In genomic region chr7:6273380-6273837, GRCh38 we compare ENCODE assay signal across 9 cellular contexts. TPM values are rescaled to one million over a fixed set of nuclear protein-coding genes. Genes with fewer than 3 reads are reported as not detected.
DNase-seq lines count a peak whose midpoint lies in the region; ATAC-seq and TF ChIP-seq lines count a peak whose summit lies in the region.
"Had no signal": no experiment of that assay in that cellular context is flagged by ENCODE, and none has a peak within 500 bp of the region (broad histone marks: within the 10 kb centered on the region; RNA-seq: fewer than 3 reads in every experiment).

No MANE protein-coding gene starts in this region.

- H3K27ac ChIP-seq in testis: no peak overlapping the region

- intact Hi-C loops in testis (cut with DNase I; ENCODE audit: low total_unique reads): no loop called here

- peaks cover 31% of the 10 kb centered on the region for H3K4me1 ChIP-seq in testis

- H3K36me3 Mint-ChIP-seq in activated T-cell treated with anti-CD3 and anti-CD28 coated beads, Interleukin-2, amount 50 U/mL, for 4 hours (ENCODE audit: insufficient read depth): no peaks in the 10 kb centered on the region
- peaks cover 3% of the 10 kb centered on the region for H3K36me3 Mint-ChIP-seq in central memory CD8-positive, alpha-beta T cell (ENCODE audit: insufficient read depth)

- no peaks in the 10 kb centered on the region for H3K9me3 Mint-ChIP-seq in activated T-cell treated with anti-CD3 and anti-CD28 coated beads, Interleukin-2, amount 50 U/mL, for 4 hours
- no peaks in the 10 kb centered on the region for H3K9me3 Mint-ChIP-seq in central memory CD8-positive, alpha-beta T cell

- no peaks in the 10 kb centered on the region for H3K9me3 ChIP-seq in testis

- H3K27me3 ChIP-seq in testis: no peaks in the 10 kb centered on the region

- H3K27ac Mint-ChIP-seq in central memory CD8-positive, alpha-beta T cell (ENCODE audit: low read depth): no peak overlapping the region

- no peak for TF ChIP-seq CTCF in testis (IDR thresholded peaks at IDR 0.05)

- TF ChIP-seq POLR2A in testis (IDR thresholded peaks at IDR 0.05): no peak

- H3K4me3 ChIP-seq in testis: no peak overlapping the region

- peak overlapping the region; percentile 47 for H3K4me3 Mint-ChIP-seq in activated T-cell treated with anti-CD3 and anti-CD28 coated beads, Interleukin-2, amount 50 U/mL, for 4 hours
- H3K4me3 Mint-ChIP-seq in central memory CD8-positive, alpha-beta T cell: peak overlapping the region; percentile 95

- no peak for ATAC-seq in activated T-cell treated with anti-CD3 and anti-CD28 coated beads, Interleukin-2, amount 50 U/mL, for 4 hours
- ATAC-seq in central memory CD8-positive, alpha-beta T cell (replicated peaks; ENCODE audit: extremely low read depth, poor library complexity, severe bottlenecking): no peak
- ATAC-seq in GM21390 (IDR thresholded peaks at IDR 0.05; ENCODE audit: unreplicated experiment): no peak
- ATAC-seq in GM21717 (IDR thresholded peaks at IDR 0.05; ENCODE audit: unreplicated experiment): no peak

- H3K4me1 Mint-ChIP-seq in activated T-cell treated with anti-CD3 and anti-CD28 coated beads, Interleukin-2, amount 50 U/mL, for 4 hours (ENCODE audit: low read depth): peaks cover 25% of the 10 kb centered on the region
- H3K4me1 Mint-ChIP-seq in central memory CD8-positive, alpha-beta T cell: peaks cover 22% of the 10 kb centered on the region

- WGBS in testis, 2 donors: 52 to 54% methylated on average over 6 of the region's 6 CpGs

- DNase-seq in activated T-cell treated with anti-CD3 and anti-CD28 coated beads, Interleukin-2, amount 50 U/mL, for 4 hours: no peak
- DNase-seq in activated T-cell treated with anti-CD3 and anti-CD28 coated beads, Interleukin-2, amount 50 U/mL, for 1 hour: no peak
- DNase-seq in NCI-H526 (lab: John Stamatoyannopoulos, UW) (peak; percentile 26 to 51), testis (peak; percentile 46)
- DNase-seq in central memory CD8-positive, alpha-beta T cell (ENCODE audit: low spot score in 2 of 2): no peak
- no peak for DNase-seq in effector CD4-positive, alpha-beta T cell
- DNase-seq: activated CD4-positive, CD25-positive, alpha-beta regulatory T cell treated with anti-CD3 and anti-CD28 coated beads, Interleukin-2, amount 50 U/mL, for 72 hours had no signal

- H3K27me3 Mint-ChIP-seq in activated T-cell treated with anti-CD3 and anti-CD28 coated beads, Interleukin-2, amount 50 U/mL, for 4 hours (ENCODE audit: low read depth): peaks cover 11% of the 10 kb centered on the region
- peaks cover 13% of the 10 kb centered on the region for H3K27me3 Mint-ChIP-seq in central memory CD8-positive, alpha-beta T cell

- H3K36me3 ChIP-seq in testis (ENCODE audit: low read depth, missing control alignments): no peaks in the 10 kb centered on the region

RNA-seq across cellular contexts. Expression of gene CYTH3, which starts 1.0 kb away (rescaled TPM):
- total RNA-seq in activated T-cell treated with anti-CD3 and anti-CD28 coated beads, Interleukin-2, amount 50 U/mL, for 4 hours: 1 to 10 TPM; 3.6 to 9.9 (median 4.6) TPM
- total RNA-seq in testis: 10 to 100 TPM; 65.5 to 82.2 TPM
- polyA plus RNA-seq in testis (ENCODE audit: insufficient read depth, low read depth, low replicate concordance): 49.3 TPM

Comparison
In these comparisons a context has a peak if more than half of its experiments do, and no peak if none do; other contexts are left out.
1. DNase-seq: peak in NCI-H526 (2 of 2) and testis (single experiment); none in activated T-cell treated with anti-CD3 and anti-CD28 coated beads, Interleukin-2, amount 50 U/mL, for 4 hours (single experiment), activated T-cell treated with anti-CD3 and anti-CD28 coated beads, Interleukin-2, amount 50 U/mL, for 1 hour (single experiment), central memory CD8-positive, alpha-beta T cell (0 of 2) and effector CD4-positive, alpha-beta T cell (single experiment).
2. RNA of gene CYTH3, which starts 1.0 kb away (total RNA-seq): 65.5 to 82.2 TPM in testis; 3.6 to 9.9 TPM in activated T-cell treated with anti-CD3 and anti-CD28 coated beads, Interleukin-2, amount 50 U/mL, for 4 hours; every median in the first group is over 4 times any median in the second.